In the genomic region with DNA sequence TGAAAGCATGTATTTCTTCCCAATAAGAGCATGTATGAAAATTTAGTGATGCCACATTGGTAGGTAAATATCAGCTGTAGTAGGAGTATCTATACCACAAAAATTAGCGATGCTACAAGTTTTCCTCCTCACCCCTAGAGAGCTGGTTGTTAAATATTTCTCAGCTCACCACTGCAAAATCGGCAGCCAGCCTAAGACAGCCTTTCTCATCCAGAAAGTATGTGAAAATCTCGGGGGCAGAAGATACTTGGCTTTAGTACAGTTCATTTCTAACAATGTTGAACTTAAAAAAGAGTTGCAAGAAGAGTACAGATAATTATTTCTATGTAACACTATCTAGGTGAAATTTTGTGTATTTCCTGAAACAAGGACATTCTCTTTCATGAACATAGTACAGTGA, we compare ENCODE assay signal across 23 cellular contexts.
DNase-seq lines count a peak whose midpoint lies in the region; ATAC-seq, FAIRE-seq and TF ChIP-seq lines count a peak whose summit lies in the region.
"Had no signal": no experiment of that assay in that cellular context is flagged by ENCODE, and none has a peak within 500 bp of the region (broad histone marks: within the 10 kb centered on the region; RNA-seq: fewer than 3 reads in every experiment).

No MANE protein-coding gene starts in this region.

- H3K4me1 ChIP-seq in astrocyte (ENCODE audit: insufficient read depth, low read length) (no peaks in the 10 kb centered on the region), sigmoid colon (peaks cover 0 to 19% (median 6%) of the 10 kb centered on the region in 4 donors)
- H3K4me1 ChIP-seq: spleen, thyroid gland had no signal

- H3K9me3 Mint-ChIP-seq in astrocyte (ENCODE audit: unreplicated experiment) (no peaks in the 10 kb centered on the region), CD14-positive monocyte (peaks cover 0 to 3% (median 2%) of the 10 kb centered on the region in 7 donors)
- H3K9me3 Mint-ChIP-seq: activated CD4-positive, alpha-beta memory T cell treated with anti-CD3 and anti-CD28 coated beads, Interleukin-2, amount 10 ng/mL, durations not matched to agents 7 days and 5 days; activated naive CD4-positive, alpha-beta T cell treated with anti-CD3 and anti-CD28 coated beads, Interleukin-2, amount 50 U/mL, for 72 hours; activated T-cell treated with anti-CD3 and anti-CD28 coated beads, Interleukin-2, amount 50 U/mL, for 24 hours; endodermal cell had no signal

- no peaks in the 10 kb centered on the region for H3K36me3 ChIP-seq in astrocyte (ENCODE audit: insufficient read depth, low read length)
- no peaks in the 10 kb centered on the region for H3K36me3 ChIP-seq in sigmoid colon
- H3K36me3 ChIP-seq: thyroid gland had no signal

- H3K79me2 ChIP-seq in astrocyte (ENCODE audit: insufficient read depth, low read length), result no peaks in the 10 kb centered on the region

- DNase-seq in GM04504 (ENCODE audit: low read depth) (peak; percentile 41), astrocyte (ENCODE audit: low read depth) (peak; percentile 78), fibroblast of the conjunctiva (ENCODE audit: low read depth) (peak; percentile 28), NCI-H524 (lab: John Stamatoyannopoulos, UW) (no peak), CD14-positive monocyte (ENCODE audit: low spot score) (no peak), sigmoid colon (no peak)
- DNase-seq: activated CD4-positive, alpha-beta memory T cell treated with anti-CD3 and anti-CD28 coated beads, Interleukin-2, amount 10 ng/mL, durations not matched to agents 7 days and 5 days; activated T-cell treated with anti-CD3 and anti-CD28 coated beads, Interleukin-2, amount 50 U/mL, for 24 hours; CD8-positive, alpha-beta memory T cell; central memory CD4-positive, alpha-beta T cell; DND-41; endodermal cell; MM.1S; naive thymus-derived CD4-positive, alpha-beta T cell; NCI-H187; NCI-H446 treated with DMSO at 0.1 percent for 48 hours; spleen; T-helper 1 cell; thyroid gland had no signal

- intact Hi-C loops in CD14-positive monocyte (cut with micrococcal nuclease), result no loop called here
- intact Hi-C loops in sigmoid colon (cut with DNase I), result no loop called here

- no peaks in the 10 kb centered on the region for H3K27me3 ChIP-seq in astrocyte (ENCODE audit: insufficient read depth, low read length)
- H3K27me3 ChIP-seq in sigmoid colon, result no peaks in the 10 kb centered on the region
- H3K27me3 ChIP-seq: spleen, thyroid gland had no signal

- H3K27ac Mint-ChIP-seq in astrocyte (ENCODE audit: unreplicated experiment) (no peak overlapping the region), CD14-positive monocyte (no peak overlapping the region)
- H3K27ac Mint-ChIP-seq: activated CD4-positive, alpha-beta memory T cell treated with anti-CD3 and anti-CD28 coated beads, Interleukin-2, amount 10 ng/mL, durations not matched to agents 7 days and 5 days; activated naive CD4-positive, alpha-beta T cell treated with anti-CD3 and anti-CD28 coated beads, Interleukin-2, amount 50 U/mL, for 72 hours; activated T-cell treated with anti-CD3 and anti-CD28 coated beads, Interleukin-2, amount 50 U/mL, for 24 hours; CD8-positive, alpha-beta memory T cell; endodermal cell; naive thymus-derived CD4-positive, alpha-beta T cell; progenitor cell of endocrine pancreas had no signal

- no peaks in the 10 kb centered on the region for H3K27me3 Mint-ChIP-seq in astrocyte (ENCODE audit: low read depth, unreplicated experiment)
- H3K27me3 Mint-ChIP-seq in CD14-positive monocyte (ENCODE audit: low read depth in 3 of 3), result no peaks in the 10 kb centered on the region
- H3K27me3 Mint-ChIP-seq: activated CD4-positive, alpha-beta memory T cell treated with anti-CD3 and anti-CD28 coated beads, Interleukin-2, amount 10 ng/mL, durations not matched to agents 7 days and 5 days; progenitor cell of endocrine pancreas had no signal

- H3K4me3 ChIP-seq in astrocyte (ENCODE audit: insufficient read depth, low read depth, low read length) (no peak overlapping the region), sigmoid colon (no peak overlapping the region)
- H3K4me3 ChIP-seq: spleen, thyroid gland had no signal

- H3K4me3 Mint-ChIP-seq in astrocyte (ENCODE audit: unreplicated experiment), result no peak overlapping the region
- H3K4me3 Mint-ChIP-seq in CD14-positive monocyte, result no peak overlapping the region
- H3K4me3 Mint-ChIP-seq: activated CD4-positive, alpha-beta memory T cell treated with anti-CD3 and anti-CD28 coated beads, Interleukin-2, amount 10 ng/mL, durations not matched to agents 7 days and 5 days; activated T-cell treated with anti-CD3 and anti-CD28 coated beads, Interleukin-2, amount 50 U/mL, for 24 hours; CD8-positive, alpha-beta memory T cell; endodermal cell; naive thymus-derived CD4-positive, alpha-beta T cell had no signal

- peak; percentile 71 for FAIRE-seq in astrocyte (lab: Jason Lieb, UNC)

- no peak for ATAC-seq in HG03565 (IDR thresholded peaks at IDR 0.05; ENCODE audit: unreplicated experiment)
- ATAC-seq: activated naive CD4-positive, alpha-beta T cell treated with anti-CD3 and anti-CD28 coated beads, Interleukin-2, amount 50 U/mL, for 72 hours; naive thymus-derived CD4-positive, alpha-beta T cell; Right ventricle myocardium inferior had no signal

- no peaks in the 10 kb centered on the region for H4K20me1 ChIP-seq in astrocyte (ENCODE audit: insufficient read depth, low read length)

- TF ChIP-seq POLR2A in sigmoid colon (IDR thresholded peaks at IDR 0.05), result no peak

- H3K27ac ChIP-seq in astrocyte (ENCODE audit: low read depth, low read length) (peak overlapping the region; percentile 18), sigmoid colon (peak overlapping the region in 2 of 4 donors; percentile 27 to 64)
- H3K27ac ChIP-seq: thyroid gland had no signal

- H3K4me1 Mint-ChIP-seq in astrocyte (ENCODE audit: low read depth, unreplicated experiment) (peaks cover 10% of the 10 kb centered on the region), CD14-positive monocyte (peaks cover 5% of the 10 kb centered on the region)
- H3K4me1 Mint-ChIP-seq: activated CD4-positive, alpha-beta memory T cell treated with anti-CD3 and anti-CD28 coated beads, Interleukin-2, amount 10 ng/mL, durations not matched to agents 7 days and 5 days; CD8-positive, alpha-beta memory T cell; endodermal cell; naive thymus-derived CD4-positive, alpha-beta T cell had no signal

- peak overlapping the region; percentile 51 for H3K4me2 ChIP-seq in astrocyte (ENCODE audit: low read length)

- TF ChIP-seq CTCF in astrocyte (IDR thresholded peaks at IDR 0.05; ENCODE audit: insufficient read depth, low read depth, low read length), result no peak
- no peak for TF ChIP-seq CTCF in CD14-positive monocyte (IDR thresholded peaks at IDR 0.05)
- no peak for TF ChIP-seq CTCF in sigmoid colon (IDR thresholded peaks at IDR 0.05)

- no peak overlapping the region for H2AFZ ChIP-seq in astrocyte (ENCODE audit: low read depth, low read length)

- H3K9ac ChIP-seq in astrocyte (ENCODE audit: low read length), result no peak overlapping the region

- whole genome bisulfite sequencing in sigmoid colon, 2 donors, result 64 to 78% methylated on average over 3 of the region's 3 CpGs

- no peak for TF ChIP-seq EP300 in sigmoid colon (IDR thresholded peaks at IDR 0.05)

- no peaks in the 10 kb centered on the region for H3K9me3 ChIP-seq in astrocyte (ENCODE audit: insufficient read depth, low read depth, low read length)
- H3K9me3 ChIP-seq in sigmoid colon, result no peaks in the 10 kb centered on the region
- H3K9me3 ChIP-seq: spleen, thyroid gland had no signal

- peaks cover 21% of the 10 kb centered on the region for H3K36me3 Mint-ChIP-seq in astrocyte (ENCODE audit: low read depth, unreplicated experiment)
- H3K36me3 Mint-ChIP-seq in CD14-positive monocyte, result no peaks in the 10 kb centered on the region
- H3K36me3 Mint-ChIP-seq: activated naive CD4-positive, alpha-beta T cell treated with anti-CD3 and anti-CD28 coated beads, Interleukin-2, amount 50 U/mL, for 72 hours; CD8-positive, alpha-beta memory T cell; naive thymus-derived CD4-positive, alpha-beta T cell had no signal

Comparison
In these comparisons a context has a peak if more than half of its experiments do, and no peak if none do; other contexts are left out.
1. DNase-seq: peak in GM04504 (single experiment), astrocyte (single experiment) and fibroblast of the conjunctiva (single experiment); none in NCI-H524 (0 of 2), CD14-positive monocyte (single experiment) and sigmoid colon (single experiment).